Comparison of ENCODE assay signal across 19 cellular contexts in the genomic region with DNA sequence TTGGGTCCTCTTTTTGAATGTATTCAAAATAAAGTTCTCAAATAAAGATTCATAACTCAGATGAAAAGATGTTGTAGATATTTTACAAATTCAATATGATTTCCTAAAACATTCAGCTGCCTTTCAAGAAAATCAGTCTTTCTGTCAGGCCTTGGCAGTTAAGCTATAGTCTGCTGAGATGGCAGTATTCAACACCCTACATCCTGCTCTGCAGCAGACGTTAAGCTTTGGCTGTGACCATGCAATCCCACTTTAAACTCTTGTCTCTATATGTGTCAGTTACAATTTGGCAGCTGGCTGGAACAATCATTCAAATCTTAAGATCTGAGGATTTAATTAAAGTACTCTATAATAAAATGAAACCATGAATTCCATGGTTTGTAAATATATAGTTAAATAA.
"Had no signal": no experiment of that assay in that cellular context is flagged by ENCODE, and none has a peak within 500 bp of the region (broad histone marks: within the 10 kb centered on the region; RNA-seq: fewer than 3 reads in every experiment).

No MANE protein-coding gene starts in this region.

- H3K36me3 ChIP-seq: adrenal gland, gastrocnemius medialis, left lung, pancreas, upper lobe of left lung had no signal

- H3K4me3 Mint-ChIP-seq: activated T-helper 1 cell treated with anti-CD3 and anti-CD28 coated beads, Interleukin-12 subunit alpha, Interleukin-12 subunit beta, Interleukin-2, Interleukin-4 antibody, amounts not matched to agents 30 ng/mL and 10 ng/mL and 1 ng/mL, durations not matched to agents 14 hours and 24 hours and 36 hours; neural crest cell; stimulated activated effector memory CD8-positive, alpha-beta T cell treated with anti-CD3 and anti-CD28 coated beads, Interleukin-12 subunit alpha, Interleukin-12 subunit beta, amount 100 ng/mL, for 72 hours had no signal

- H3K36me3 Mint-ChIP-seq: activated naive CD4-positive, alpha-beta T cell treated with anti-CD3 and anti-CD28 coated beads, Interleukin-2, amount 50 U/mL, for 72 hours; stimulated activated effector memory CD8-positive, alpha-beta T cell treated with anti-CD3 and anti-CD28 coated beads, Interleukin-12 subunit alpha, Interleukin-12 subunit beta, amount 100 ng/mL, for 72 hours had no signal

- H3K27ac ChIP-seq: adrenal gland, gastrocnemius medialis, left lung, testis, upper lobe of left lung, VCaP had no signal

- H3K4me1 ChIP-seq: adrenal gland, gastrocnemius medialis, left lung, testis, upper lobe of left lung had no signal

- H3K4me3 ChIP-seq: adrenal gland, gastrocnemius medialis, left lung, pancreas, testis, upper lobe of left lung had no signal

- H3K27ac Mint-ChIP-seq: activated naive CD4-positive, alpha-beta T cell treated with anti-CD3 and anti-CD28 coated beads, Interleukin-2, amount 50 U/mL, for 72 hours; activated T-helper 1 cell treated with anti-CD3 and anti-CD28 coated beads, Interleukin-12 subunit alpha, Interleukin-12 subunit beta, Interleukin-2, Interleukin-4 antibody, amounts not matched to agents 30 ng/mL and 10 ng/mL and 1 ng/mL, durations not matched to agents 14 hours and 24 hours and 36 hours; stimulated activated effector memory CD8-positive, alpha-beta T cell treated with anti-CD3 and anti-CD28 coated beads, Interleukin-12 subunit alpha, Interleukin-12 subunit beta, amount 100 ng/mL, for 72 hours had no signal

- DNase-seq: activated CD4-positive, alpha-beta T cell treated with anti-CD3 and anti-CD28 coated beads, Interleukin-2, amount 50 U/mL, for 4 hours; activated gamma-delta T cell treated with Interleukin-2 at 50 U/mL for 16 hours; activated T-cell treated with anti-CD3 and anti-CD28 coated beads for 4 hours; adrenal gland; effector CD4-positive, alpha-beta T cell; gastrocnemius medialis; head of caudate nucleus; kidney; left lung; mammary epithelial cell; pancreas; stimulated activated CD4-positive, alpha-beta T cell treated with anti-CD3 and anti-CD28 coated beads, Interleukin-4, amount 100 ng/mL, for 24 hours; testis; upper lobe of left lung had no signal

- H3K4me1 Mint-ChIP-seq: stimulated activated effector memory CD8-positive, alpha-beta T cell treated with anti-CD3 and anti-CD28 coated beads, Interleukin-12 subunit alpha, Interleukin-12 subunit beta, amount 100 ng/mL, for 72 hours had no signal

- H3K27me3 ChIP-seq: adrenal gland, gastrocnemius medialis, left lung, pancreas, testis, upper lobe of left lung had no signal

- H3K9me3 Mint-ChIP-seq: activated T-helper 1 cell treated with anti-CD3 and anti-CD28 coated beads, Interleukin-12 subunit alpha, Interleukin-12 subunit beta, Interleukin-2, Interleukin-4 antibody, amounts not matched to agents 30 ng/mL and 10 ng/mL and 1 ng/mL, durations not matched to agents 14 hours and 24 hours and 36 hours; neural crest cell had no signal

- H3K9me3 ChIP-seq: adrenal gland, left lung, pancreas, testis, upper lobe of left lung had no signal
